ENCODE assay signal across 8 cellular contexts in genomic region chr3:129182390-129183180, GRCh38. TPM values are rescaled to one million over a fixed set of nuclear protein-coding genes. Genes with fewer than 3 reads are reported as not detected.
A peak's percentile ranks its signal among the peaks of the same experiment; 100 is the strongest.
DNase-seq lines count a peak whose midpoint lies in the region; ATAC-seq and TF ChIP-seq lines count a peak whose summit lies in the region.

No MANE protein-coding gene starts in this region.

- H3K27me3 Mint-ChIP-seq in H9 (ENCODE audit: low read depth) (no peaks in the 10 kb centered on the region), activated B cell treated with CpG ODN at 0.5 μM for 24 hours (no peaks in the 10 kb centered on the region)

- peak overlapping the region; percentile 99 for H3K14ac ChIP-seq in H9 (ENCODE audit: insufficient read depth, low read length)

- peaks cover 11% of the 10 kb centered on the region for H3K23me2 ChIP-seq in H9 (ENCODE audit: insufficient read length, low read depth, low read length, poor library complexity, severe bottlenecking)

- no peak overlapping the region for H2BK20ac ChIP-seq in H9 (ENCODE audit: low read depth, low read length, poor library complexity, severe bottlenecking)

- peak overlapping the region; percentile 95 to 100 (median 99) for H3K27ac Mint-ChIP-seq in H9
- H3K27ac Mint-ChIP-seq in activated B cell treated with CpG ODN at 0.5 μM for 24 hours: peak overlapping the region; percentile 95

- no peak for ATAC-seq in activated B cell treated with CpG ODN at 0.5 μM for 24 hours (ENCODE audit: low read depth)
- ATAC-seq in GM19455 (IDR thresholded peaks at IDR 0.05; ENCODE audit: unreplicated experiment): no peak
- no peak for ATAC-seq in GM18519 (IDR thresholded peaks at IDR 0.05; ENCODE audit: low FRiP score, unreplicated experiment)

- H3K4me2 ChIP-seq in H9 (ENCODE audit: insufficient read depth, insufficient read length, low read length): peak overlapping the region; percentile 79

- H3K9me3 ChIP-seq in H9 (ENCODE audit: control insufficient read depth, low read depth, low read length) (no peaks in the 10 kb centered on the region), ovary (no peaks in the 10 kb centered on the region)

- H3K79me1 ChIP-seq in H9 (ENCODE audit: insufficient read depth, low read depth, low read length, poor library complexity, severe bottlenecking): no peaks in the 10 kb centered on the region

- H3K4me1 ChIP-seq in H9 (ENCODE audit: insufficient read depth, low read length) (no peaks in the 10 kb centered on the region), ovary (ENCODE audit: insufficient read depth) (peaks cover 10% of the 10 kb centered on the region)

- peak overlapping the region; percentile 89 for H3K56ac ChIP-seq in H9 (ENCODE audit: insufficient read length, low read depth, low read length)

- peak overlapping the region; percentile 96 for H3K18ac ChIP-seq in H9 (ENCODE audit: insufficient read length, low read depth, low read length)

- H4K91ac ChIP-seq in H9 (ENCODE audit: insufficient read length, low read depth, low read length): peak overlapping the region; percentile 99

- TF ChIP-seq EP300 in ovary (IDR thresholded peaks at IDR 0.05): no peak

- H2AFZ ChIP-seq in H9 (ENCODE audit: low read length): no peak overlapping the region

- H3K27me3 ChIP-seq in H9 (ENCODE audit: insufficient read depth, low read length) (no peaks in the 10 kb centered on the region), ovary (no peaks in the 10 kb centered on the region)

- TF ChIP-seq CTCF in AG10803 (conservative IDR thresholded peaks at IDR 0.05; ENCODE audit: low read length) (no peak), H9 (conservative IDR thresholded peaks at IDR 0.05) (no peak), activated B cell treated with CpG ODN at 0.5 μM for 24 hours (IDR thresholded peaks at IDR 0.05) (no peak), fibroblast of pulmonary artery (IDR thresholded peaks at IDR 0.05; ENCODE audit: low read length, missing control alignments) (no peak), ovary (IDR thresholded peaks at IDR 0.05) (no peak)

- H3K36me3 ChIP-seq in ovary: no peaks in the 10 kb centered on the region

- CTCF ChIA-PET in activated B cell treated with CpG ODN at 0.5 μM for 24 hours (lab: Charles Lee): interaction anchor here (1.1 to 2.1 kb wide), 4 partner anchors 13 to 213 kb away, joined by 3 to 13 read pairs (median 7); no protein-coding TSS in a partner anchor

- H2BK120ac ChIP-seq in H9 (ENCODE audit: low read depth, low read length, poor library complexity, severe bottlenecking): peak overlapping the region; percentile 89

- WGBS in H9 (ENCODE audit: extremely low coverage, insufficient read length, low lambda C conversion rate): no CpG with 5 or more reads among the region's 23 CpGs
- 0 to 1% (median 0%) methylated on average over 23 of the region's 23 CpGs for WGBS in ovary, 3 donors

- H3K23ac ChIP-seq in H9 (ENCODE audit: insufficient read length, low read depth, low read length): no peak overlapping the region

- DNase-seq in AG10803 (ENCODE audit: low read depth) (peak; percentile 66), H9 (no peak), activated B cell treated with CpG ODN at 0.5 μM for 24 hours (no peak), fibroblast of pulmonary artery (ENCODE audit: low read depth) (peak; percentile 16), ovary (no peak)
- DNase-seq in effector CD8-positive, alpha-beta T cell (lab: John Stamatoyannopoulos, UW): no peak

- H2BK5ac ChIP-seq in H9 (ENCODE audit: insufficient read length, low read length): peak overlapping the region; percentile 91

- H3K79me2 ChIP-seq in H9 (ENCODE audit: insufficient read depth, low read length): peaks cover 54% of the 10 kb centered on the region

- no peak overlapping the region for H2AK5ac ChIP-seq in H9 (ENCODE audit: insufficient read length, low read length)

- H3K27ac ChIP-seq in H9 (ENCODE audit: insufficient read length, low read depth, low read length): peak overlapping the region; percentile 44
- H3K27ac ChIP-seq in ovary: peak overlapping the region; percentile 91 to 95

- intact Hi-C loops in activated B cell treated with CpG ODN at 0.5 μM for 24 hours (cut with micrococcal nuclease): loop anchor here (1.0 to 10.0 kb wide), 9 partner anchors 11 to 930 kb away; partner anchors contain the start of genes ACAD9, IFT122 and ISY1
- intact Hi-C loops in ovary (cut with DNase I): loop anchor here in 1 of 4 donors (2.0 to 10.0 kb wide), 2 partner anchors 62 to 132 kb away; partner anchors contain the start of gene RAB43

- peak overlapping the region; percentile 94 to 98 for H3K4me3 Mint-ChIP-seq in H9
- peak overlapping the region; percentile 95 for H3K4me3 Mint-ChIP-seq in activated B cell treated with CpG ODN at 0.5 μM for 24 hours

- H3K4me3 ChIP-seq in AG10803 (ENCODE audit: low read length) (peak overlapping the region; percentile 97), fibroblast of pulmonary artery (replicated peaks; ENCODE audit: low read depth, low read length) (peak overlapping the region; percentile 99), ovary (peak overlapping the region; percentile 100)

- no peak for TF ChIP-seq POLR2A in ovary (IDR thresholded peaks at IDR 0.05)

- H4K20me1 ChIP-seq in H9 (ENCODE audit: control insufficient read depth, insufficient read depth, insufficient read length): no peaks in the 10 kb centered on the region

- POLR2A ChIA-PET in activated B cell treated with CpG ODN at 0.5 μM for 24 hours (lab: Charles Lee): interaction anchor here (0.8 to 3.7 kb wide), 21 partner anchors 12 to 532 kb away, joined by 3 to 49 read pairs (median 6); partner anchors contain the start of genes CFAP92, COPG1, IFT122 and ISY1

- peaks cover 29 to 44% (median 42%) of the 10 kb centered on the region in 3 experiments for H3K36me3 Mint-ChIP-seq in H9 (ENCODE audit: insufficient read depth in 1 of 3, low read depth in 3 of 3)
- peaks cover 47% of the 10 kb centered on the region for H3K36me3 Mint-ChIP-seq in activated B cell treated with CpG ODN at 0.5 μM for 24 hours (ENCODE audit: low read depth)

- H2BK15ac ChIP-seq in H9 (ENCODE audit: low read depth, low read length): no peak overlapping the region

- peak overlapping the region; percentile 97 for H3K4ac ChIP-seq in H9 (ENCODE audit: low read depth, low read length)

- peak overlapping the region; percentile 10 for H3T11ph ChIP-seq in H9 (ENCODE audit: low read length)

- H2BK12ac ChIP-seq in H9 (ENCODE audit: insufficient read length, low read depth, low read length): no peak overlapping the region

- H4K5ac ChIP-seq in H9 (ENCODE audit: insufficient read length, low read depth, low read length): peak overlapping the region; percentile 99

- H3K9me3 Mint-ChIP-seq in H9 (no peaks in the 10 kb centered on the region), activated B cell treated with CpG ODN at 0.5 μM for 24 hours (no peaks in the 10 kb centered on the region)

- H3K9ac ChIP-seq in H9 (ENCODE audit: extremely low read depth, insufficient read length, low read length): peak overlapping the region; percentile 100

- H4K8ac ChIP-seq in H9 (replicated peaks; ENCODE audit: insufficient read length, low read depth, low read length): no peak overlapping the region

- H3K4me1 Mint-ChIP-seq in H9: peaks cover 25 to 27% of the 10 kb centered on the region in 2 experiments
- peaks cover 52% of the 10 kb centered on the region for H3K4me1 Mint-ChIP-seq in activated B cell treated with CpG ODN at 0.5 μM for 24 hours

RNA-seq across cellular contexts. Expression of gene CNBP, which starts 1.1 kb away (rescaled TPM):
- 433 and 443 TPM in 2 replicates for total RNA-seq in H9 (2021)
- total RNA-seq in activated B cell treated with CpG ODN at 0.5 μM for 24 hours: 281 and 303 TPM in 2 replicates
- 100 to 1,000 TPM; 383 to 530 (median 467) TPM for total RNA-seq in ovary
- 100 to 1,000 TPM; 408 to 540 TPM for polyA plus RNA-seq in ovary

RNA-seq across cellular contexts. Expression of gene ISY1, which starts 21.7 kb away (rescaled TPM):
- total RNA-seq in H9 (2021) (28.1 TPM in 2 replicates), activated B cell treated with CpG ODN at 0.5 μM for 24 hours (47.7 and 52.9 TPM in 2 replicates), ovary (10 to 100 TPM; 13.1 to 36.6 (median 28.5) TPM)
- 10 to 100 TPM; 31.7 to 45.3 TPM for polyA plus RNA-seq in ovary

Comparison
In these comparisons a context has a peak if more than half of its experiments do, and no peak if none do; other contexts are left out.
1. DNase-seq: peak in AG10803 (single experiment) and fibroblast of pulmonary artery (single experiment); none in H9 (single experiment), activated B cell treated with CpG ODN at 0.5 μM for 24 hours (single experiment), ovary (0 of 5) and effector CD8-positive, alpha-beta T cell (single experiment).
2. Peak in every context shown above with its lines, with median percentiles within 50 percentile points of each other: H3K4me3 ChIP-seq.